29 cellular contexts compared by ENCODE assay signal in genomic region chr1:183674339-183674738, GRCh38. TPM values are rescaled to one million over a fixed set of nuclear protein-coding genes. Genes with fewer than 3 reads are reported as not detected.
DNase-seq lines count a peak whose midpoint lies in the region; ATAC-seq and TF ChIP-seq lines count a peak whose summit lies in the region.
"Had no signal": no experiment of that assay in that cellular context is flagged by ENCODE, and none has a peak within 500 bp of the region (broad histone marks: within the 10 kb centered on the region; RNA-seq: fewer than 3 reads in every experiment).

No MANE protein-coding gene starts in this region.

- TF ChIP-seq CTCF in heart right ventricle (IDR thresholded peaks at IDR 0.05) (no peak), gastrocnemius medialis (IDR thresholded peaks at IDR 0.05 in 4 of 5, conservative IDR thresholded peaks at IDR 0.05 in 1 of 5) (no peak), GM10248 (IDR thresholded peaks at IDR 0.05; ENCODE audit: control extremely low read depth, extremely low read depth, low read depth, missing control alignments) (no peak)

- H3K36me3 ChIP-seq in heart right ventricle = no peaks in the 10 kb centered on the region
- no peaks in the 10 kb centered on the region for H3K36me3 ChIP-seq in gastrocnemius medialis
- H3K36me3 ChIP-seq: tibial nerve had no signal

- H3K36me3 Mint-ChIP-seq in naive thymus-derived CD8-positive, alpha-beta T cell = peaks cover 3 to 19% (median 6%) of the 10 kb centered on the region in 3 donors

- H3K9me3 ChIP-seq in heart right ventricle (peaks cover 0 to 12% (median 0%) of the 10 kb centered on the region in 11 donors), gastrocnemius medialis (no peaks in the 10 kb centered on the region)
- H3K9me3 ChIP-seq: body of pancreas had no signal

- CTCF ChIA-PET in GM10248 (lab: Yijun Ruan, JAX) = interaction anchor here (0.8 to 4.6 kb wide), 8 partner anchors 9 to 259 kb away, joined by 3 to 53 read pairs (median 3); no protein-coding TSS in a partner anchor

- no peaks in the 10 kb centered on the region for H3K4me1 Mint-ChIP-seq in naive thymus-derived CD8-positive, alpha-beta T cell
- H3K4me1 Mint-ChIP-seq: activated CD4-positive, alpha-beta memory T cell treated with anti-CD3 and anti-CD28 coated beads, Interleukin-2, amount 10 ng/mL, durations not matched to agents 7 days and 5 days; activated naive CD8-positive, alpha-beta T cell treated with anti-CD3 and anti-CD28 coated beads for 36 hours; CD4-positive, CD25-positive, alpha-beta regulatory T cell; stimulated activated naive CD8-positive, alpha-beta T cell treated with anti-CD3 and anti-CD28 coated beads, Interleukin-15, amount 100 ng/mL, for 72 hours had no signal

- H3K4me3 ChIP-seq in heart right ventricle (no peak overlapping the region), gastrocnemius medialis (no peak overlapping the region)
- H3K4me3 ChIP-seq: body of pancreas, tibial nerve had no signal

- intact Hi-C loops in heart right ventricle (cut with DNase I) (loop anchor here in 1 of 10 donors (10.0 kb wide), 1 partner anchor 60 kb away; no protein-coding TSS in a partner anchor), gastrocnemius medialis (cut with DNase I; ENCODE audit: low total_unique reads) (no loop called here)

- TF ChIP-seq POLR2A in gastrocnemius medialis (IDR thresholded peaks at IDR 0.05) = no peak

- WGBS in heart right ventricle, 2 donors = 34 to 36% methylated on average over 1 of the region's 1 CpG

- H3K27ac Mint-ChIP-seq in naive thymus-derived CD8-positive, alpha-beta T cell = no peak overlapping the region
- H3K27ac Mint-ChIP-seq: activated CD4-positive, alpha-beta memory T cell treated with anti-CD3 and anti-CD28 coated beads, Interleukin-2, amount 10 ng/mL, durations not matched to agents 7 days and 5 days; activated naive CD8-positive, alpha-beta T cell treated with anti-CD3 and anti-CD28 coated beads for 36 hours; activated T-helper 2 cell treated with anti-CD3 and anti-CD28 coated beads, Interferon-gamma antibody, Interleukin-2, Interleukin-4, amounts not matched to agents 10 μg/mL and 5 μg/mL and 100 μg/mL, durations not matched to agents 14 hours and 24 hours and 36 hours; CD4-positive, CD25-positive, alpha-beta regulatory T cell; stimulated activated naive CD8-positive, alpha-beta T cell treated with anti-CD3 and anti-CD28 coated beads, Interleukin-15, amount 100 ng/mL, for 72 hours had no signal

- H3K27me3 ChIP-seq in heart right ventricle = no peaks in the 10 kb centered on the region
- H3K27me3 ChIP-seq in gastrocnemius medialis = no peaks in the 10 kb centered on the region
- H3K27me3 ChIP-seq: body of pancreas, tibial nerve had no signal

- peaks cover 0 to 21% (median 6%) of the 10 kb centered on the region in 5 donors for H3K27me3 Mint-ChIP-seq in naive thymus-derived CD8-positive, alpha-beta T cell

- ATAC-seq in heart right ventricle = peak in 7 of 8 donors; percentile 58 to 86 (median 76)
- peak in 1 of 2 donors; percentile 53 for ATAC-seq in gastrocnemius medialis
- ATAC-seq in HG03025 (IDR thresholded peaks at IDR 0.05; ENCODE audit: low FRiP score, unreplicated experiment) = no peak
- ATAC-seq in naive thymus-derived CD8-positive, alpha-beta T cell = no peak
- ATAC-seq: activated CD4-positive, CD25-positive, alpha-beta regulatory T cell treated with anti-CD3 and anti-CD28 coated beads, Interleukin-2, amount 50 U/mL, for 24 hours; body of pancreas; stimulated activated naive CD8-positive, alpha-beta T cell treated with anti-CD3 and anti-CD28 coated beads, Interleukin-15, amount 100 ng/mL, for 72 hours had no signal

- DNase-seq in GM03348 (ENCODE audit: low spot score) = peak; percentile 31
- peak; percentile 23 for DNase-seq in astrocyte of the hippocampus (ENCODE audit: low read depth, low spot score)
- peak in 1 of 2 donors; percentile 73 for DNase-seq in heart right ventricle
- peak; percentile 5 to 18 for DNase-seq in gastrocnemius medialis
- no peak for DNase-seq in GM10248 (ENCODE audit: extremely low spot score)
- DNase-seq in naive thymus-derived CD8-positive, alpha-beta T cell = no peak
- DNase-seq in DMS79 (lab: John Stamatoyannopoulos, UW) = no peak
- DNase-seq: activated CD4-positive, alpha-beta memory T cell treated with anti-CD3 and anti-CD28 coated beads, Interleukin-2, amount 10 ng/mL, durations not matched to agents 7 days and 5 days; activated naive CD8-positive, alpha-beta T cell treated with anti-CD3 and anti-CD28 coated beads for 36 hours; CD4-positive, CD25-positive, alpha-beta regulatory T cell; effector CD4-positive, alpha-beta T cell; GOT3; KG1; kidney glomerular epithelial cell; mesenchymal stem cell; MV-4-11; NCI-H146; NCI-H524; nucleus accumbens; SIG-M5; stimulated activated naive CD8-positive, alpha-beta T cell treated with anti-CD3 and anti-CD28 coated beads, Interleukin-15, amount 100 ng/mL, for 72 hours had no signal

- in situ Hi-C loops in gastrocnemius medialis (cut with MboI; ENCODE audit: low sequenced_read_pairs in 4 of 4) = loop anchor here in 1 of 4 donors (25.0 kb wide), 1 partner anchor 363 kb away; the partner anchor contains the start of gene COLGALT2

- H3K27ac ChIP-seq in heart right ventricle (no peak overlapping the region), gastrocnemius medialis (no peak overlapping the region)
- H3K27ac ChIP-seq: body of pancreas, tibial nerve had no signal

- H3K4me1 ChIP-seq in heart right ventricle = peaks cover 0 to 34% (median 17%) of the 10 kb centered on the region in 9 donors
- no peaks in the 10 kb centered on the region for H3K4me1 ChIP-seq in gastrocnemius medialis
- H3K4me1 ChIP-seq: body of pancreas had no signal

- POLR2A ChIA-PET in GM10248 (lab: Yijun Ruan, JAX) = no interaction called here
- POLR2A ChIA-PET in naive thymus-derived CD8-positive, alpha-beta T cell (lab: Charles Lee) = no interaction called here

- no peak overlapping the region for H3K4me3 Mint-ChIP-seq in naive thymus-derived CD8-positive, alpha-beta T cell
- H3K4me3 Mint-ChIP-seq: activated CD4-positive, alpha-beta memory T cell treated with anti-CD3 and anti-CD28 coated beads, Interleukin-2, amount 10 ng/mL, durations not matched to agents 7 days and 5 days; activated naive CD8-positive, alpha-beta T cell treated with anti-CD3 and anti-CD28 coated beads for 36 hours; CD4-positive, CD25-positive, alpha-beta regulatory T cell; stimulated activated naive CD8-positive, alpha-beta T cell treated with anti-CD3 and anti-CD28 coated beads, Interleukin-15, amount 100 ng/mL, for 72 hours had no signal

- peaks cover 0 to 18% (median 7%) of the 10 kb centered on the region in 9 donors for H3K9me3 Mint-ChIP-seq in naive thymus-derived CD8-positive, alpha-beta T cell
- H3K9me3 Mint-ChIP-seq: activated CD4-positive, alpha-beta memory T cell treated with anti-CD3 and anti-CD28 coated beads, Interleukin-2, amount 10 ng/mL, durations not matched to agents 7 days and 5 days; activated T-helper 2 cell treated with anti-CD3 and anti-CD28 coated beads, Interferon-gamma antibody, Interleukin-2, Interleukin-4, amounts not matched to agents 10 μg/mL and 5 μg/mL and 100 μg/mL, durations not matched to agents 14 hours and 24 hours and 36 hours; stimulated activated naive CD8-positive, alpha-beta T cell treated with anti-CD3 and anti-CD28 coated beads, Interleukin-15, amount 100 ng/mL, for 72 hours had no signal

RNA-seq across cellular contexts. Expression of gene APOBEC4, which starts 21.2 kb away (rescaled TPM):
- total RNA-seq in heart right ventricle (not detected), gastrocnemius medialis (not detected)
- not detected for polyA plus RNA-seq in heart right ventricle
- total RNA-seq in naive thymus-derived CD8-positive, alpha-beta T cell = not detected
- not detected for polyA plus RNA-seq in naive thymus-derived CD8-positive, alpha-beta T cell
- total RNA-seq: activated CD4-positive, alpha-beta memory T cell treated with anti-CD3 and anti-CD28 coated beads, Interleukin-2, amount 10 ng/mL, durations not matched to agents 7 days and 5 days; activated naive CD8-positive, alpha-beta T cell treated with anti-CD3 and anti-CD28 coated beads for 36 hours; activated T-helper 2 cell treated with anti-CD3 and anti-CD28 coated beads, Interferon-gamma antibody, Interleukin-2, Interleukin-4, amounts not matched to agents 10 μg/mL and 5 μg/mL and 100 μg/mL, durations not matched to agents 14 hours and 24 hours and 36 hours; body of pancreas; CD4-positive, CD25-positive, alpha-beta regulatory T cell; epithelial cell of proximal tubule; HT-29; myocyte; tibial nerve had no signal
- polyA plus RNA-seq: CD4-positive, CD25-positive, alpha-beta regulatory T cell had no signal

RNA-seq across cellular contexts. Expression of gene ARPC5, which starts 38.8 kb away (rescaled TPM):
- total RNA-seq in heart right ventricle = 10 to 100 TPM; 23.8 to 60.2 (median 28.1) TPM
- 10 to 100 TPM; 42.4 to 57.8 TPM for polyA plus RNA-seq in heart right ventricle
- total RNA-seq in gastrocnemius medialis = 10 to 100 TPM; 10.8 to 14.6 (median 13.0) TPM
- total RNA-seq in naive thymus-derived CD8-positive, alpha-beta T cell = 100 to 1,000 TPM in 1 of 2 experiments, 10 to 100 TPM in 1; 99.6 to 102 TPM
- 100 to 1,000 TPM; 400 to 556 (median 509) TPM for polyA plus RNA-seq in naive thymus-derived CD8-positive, alpha-beta T cell

Comparison
In these comparisons a context has a peak if more than half of its experiments do, and no peak if none do; other contexts are left out.
1. DNase-seq: peak in GM03348 (single experiment), astrocyte of the hippocampus (single experiment) and gastrocnemius medialis (2 of 2); none in GM10248 (single experiment), naive thymus-derived CD8-positive, alpha-beta T cell (0 of 10) and DMS79 (single experiment).
2. ATAC-seq: peak in heart right ventricle (7 of 8); none in HG03025 (single experiment) and naive thymus-derived CD8-positive, alpha-beta T cell (0 of 2).